Comparison of ENCODE assay signal across 13 cellular contexts in the genomic region with DNA sequence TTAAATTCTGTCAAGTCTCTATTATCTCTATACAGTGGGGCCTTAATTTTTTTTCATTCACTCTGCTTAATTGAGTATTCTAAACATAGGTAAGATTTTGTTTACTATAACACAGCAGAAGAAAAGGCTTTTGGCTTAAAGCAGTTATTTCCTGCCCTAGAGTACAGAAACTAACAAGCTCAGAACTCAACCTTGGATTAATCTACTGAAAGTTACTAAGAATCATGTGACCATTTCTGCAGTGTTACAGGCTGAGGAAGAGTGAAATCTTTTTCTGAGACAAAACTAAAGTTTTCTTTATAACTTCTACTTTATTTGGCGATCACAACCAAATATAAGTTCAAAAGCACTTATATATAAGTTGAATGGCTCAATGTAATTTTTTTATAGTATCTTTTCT.
"Had no signal": no experiment of that assay in that cellular context is flagged by ENCODE, and none has a peak within 500 bp of the region (broad histone marks: within the 10 kb centered on the region; RNA-seq: fewer than 3 reads in every experiment).

No MANE protein-coding gene starts in this region.

- H3K4me3 ChIP-seq: hepatocyte, left ventricle myocardium inferior, tibial artery had no signal

- H3K4me2 ChIP-seq: hepatocyte had no signal

- H2AFZ ChIP-seq: hepatocyte had no signal

- H3K9me3 ChIP-seq: left ventricle myocardium inferior, neutrophil, tibial artery had no signal

- H3K79me2 ChIP-seq: hepatocyte had no signal

- H3K36me3 ChIP-seq: left ventricle myocardium inferior, neutrophil, tibial artery had no signal

- ATAC-seq: activated T-helper 17 cell treated with anti-CD3 and anti-CD28 coated beads, Interleukin-2, amount 50 U/mL, for 72 hours; stimulated activated memory B cell treated with anti-CD40 and anti-IgM and Interleukin-4, amounts not matched to agents 10 μg/mL and 1 μg/mL and 100 μg/mL, for 72 hours had no signal

- H3K27me3 ChIP-seq: hepatocyte, neutrophil, tibial artery had no signal

- H3K27ac ChIP-seq: hepatocyte, left ventricle myocardium inferior, neutrophil, tibial artery had no signal

- DNase-seq: activated CD4-positive, alpha-beta T cell treated with anti-CD3 and anti-CD28 coated beads, Interleukin-2, amount 50 U/mL, for 4 hours; activated CD4-positive, CD25-positive, alpha-beta regulatory T cell treated with anti-CD3 and anti-CD28 coated beads, Interleukin-2, amount 50 U/mL, for 72 hours; activated naive CD4-positive, alpha-beta T cell treated with Interleukin-2 at 50 U/mL for 16 hours; erythroblast; left ventricle myocardium inferior; natural killer cell; retina; stimulated activated CD4-positive, alpha-beta T cell treated with anti-CD3 and anti-CD28 coated beads, Interleukin-2, amount 100 ng/mL, for 48 hours; tibial artery had no signal
